ENCODE assay signal across 10 cellular contexts in genomic region chr3:18098960-18099587, GRCh38.
DNase-seq lines count a peak whose midpoint lies in the region; ATAC-seq and TF ChIP-seq lines count a peak whose summit lies in the region.
"Had no signal": no experiment of that assay in that cellular context is flagged by ENCODE, and none has a peak within 500 bp of the region (broad histone marks: within the 10 kb centered on the region; RNA-seq: fewer than 3 reads in every experiment).

No MANE protein-coding gene starts in this region.

- no peak for TF ChIP-seq CTCF in PC-3 (conservative IDR thresholded peaks at IDR 0.05; ENCODE audit: low read depth, low read length)
- TF ChIP-seq CTCF in endodermal cell (conservative IDR thresholded peaks at IDR 0.05) = no peak
- no peak for TF ChIP-seq CTCF in heart left ventricle (IDR thresholded peaks at IDR 0.05)

- H3K79me2 ChIP-seq in PC-3 (ENCODE audit: low read length) = no peaks in the 10 kb centered on the region

- no peaks in the 10 kb centered on the region for H3K27me3 Mint-ChIP-seq in endodermal cell (ENCODE audit: insufficient read depth)

- H3K27ac ChIP-seq in PC-3 (ENCODE audit: low read length) = peak overlapping the region; percentile 99
- no peak overlapping the region for H3K27ac ChIP-seq in endodermal cell (ENCODE audit: low read depth, low read length)
- no peak overlapping the region for H3K27ac ChIP-seq in heart left ventricle

- POLR2A ChIA-PET in PC-3 (lab: Charles Lee; ENCODE audit: unreplicated experiment) = interaction anchor here (0.6 kb wide), 1 partner anchor 289 kb away, joined by 6 read pairs; no protein-coding TSS in a partner anchor

- DNase-seq in NCI-H446 treated with DMSO at 0.1 percent for 48 hours (lab: John Stamatoyannopoulos, UW) = peak; percentile 1
- no peak for DNase-seq in NCI-H446 (lab: John Stamatoyannopoulos, UW)
- peak; percentile 99 for DNase-seq in PC-3
- peak; percentile 69 for DNase-seq in endodermal cell
- DNase-seq in stimulated activated CD4-positive, alpha-beta T cell treated with anti-CD3 and anti-CD28 coated beads, TNF-alpha, amount 100 ng/mL, for 24 hours (ENCODE audit: low read depth in 3 of 3) = peak; percentile 15 to 58 (median 19)
- DNase-seq in heart left ventricle = no peak
- DNase-seq: hypothalamus had no signal

- H3F3A ChIP-seq in PC-3 (ENCODE audit: low read length, unreplicated experiment) = peaks cover 16% of the 10 kb centered on the region

- no peak for TF ChIP-seq POLR2A in heart left ventricle (IDR thresholded peaks at IDR 0.05)

- BruUV-seq in PC-3 (replicated peaks; lab: Mats Ljungman, UMichigan) = no TSS peak

- ATAC-seq in PC-3 (peak; percentile 83), HG02885 (IDR thresholded peaks at IDR 0.05; ENCODE audit: poor library complexity, unreplicated experiment) (no peak), GM18909 (IDR thresholded peaks at IDR 0.05; ENCODE audit: poor library complexity, unreplicated experiment) (no peak), heart left ventricle (no peak)

- H3K9me3 ChIP-seq in PC-3 (ENCODE audit: low read length) (no peaks in the 10 kb centered on the region), endodermal cell (ENCODE audit: control insufficient read depth, low read length) (peaks cover 27% of the 10 kb centered on the region), heart left ventricle (peaks cover 0 to 13% (median 0%) of the 10 kb centered on the region in 12 donors)

- H3K9me2 ChIP-seq in PC-3 (replicated peaks; ENCODE audit: low read length) = no peaks in the 10 kb centered on the region

- H3K36me3 ChIP-seq in PC-3 (ENCODE audit: low read depth, low read length) (peaks cover 8% of the 10 kb centered on the region; the same call in 1 of the 2 replicates), endodermal cell (ENCODE audit: control insufficient read depth, insufficient read depth, low read length) (no peaks in the 10 kb centered on the region), heart left ventricle (no peaks in the 10 kb centered on the region)

- H3K27me3 ChIP-seq in PC-3 (ENCODE audit: low read length) (no peaks in the 10 kb centered on the region), endodermal cell (ENCODE audit: control insufficient read depth, insufficient read depth, low read length, poor library complexity, severe bottlenecking) (no peaks in the 10 kb centered on the region), heart left ventricle (no peaks in the 10 kb centered on the region)

- CTCF ChIA-PET in PC-3 (lab: Charles Lee) = interaction anchor here (0.6 to 1.3 kb wide), 2 partner anchors 196 to 205 kb away, joined by 3 to 4 read pairs; no protein-coding TSS in a partner anchor

- H3K4me3 Mint-ChIP-seq in endodermal cell = no peak overlapping the region
- H3K4me3 Mint-ChIP-seq: B cell had no signal

- H2AFZ ChIP-seq in PC-3 (ENCODE audit: low read length) = peak overlapping the region; percentile 79

- intact Hi-C loops in PC-3 (cut with micrococcal nuclease) (loop anchor here (1.0 to 10.0 kb wide), 8 partner anchors 25 to 354 kb away; partner anchors contain the start of gene TBC1D5), heart left ventricle (cut with DNase I) (no loop called here)

- WGBS in endodermal cell (ENCODE audit: insufficient coverage in 1 of 2, insufficient read length in 1 of 2), 2 experiments = 91 to 93% methylated on average over 4 to 6 of the region's 6 CpGs
- WGBS in heart left ventricle, 4 donors = 76 to 87% (median 80%) methylated on average over 6 of the region's 6 CpGs

- H3K9me3 Mint-ChIP-seq in endodermal cell = peaks cover 23% of the 10 kb centered on the region

- H3K4me2 ChIP-seq in PC-3 (ENCODE audit: low read length) = peak overlapping the region; percentile 77

- H4K20me1 ChIP-seq in PC-3 (ENCODE audit: low read length) = no peaks in the 10 kb centered on the region

- peaks cover 36% of the 10 kb centered on the region for H3K36me3 Mint-ChIP-seq in endodermal cell (ENCODE audit: low read depth)

- H3K9ac ChIP-seq in PC-3 (ENCODE audit: low read length) (peak overlapping the region; percentile 92), endodermal cell (ENCODE audit: extremely low read depth, low read length, poor library complexity, severe bottlenecking) (no peak overlapping the region)

- no peak overlapping the region for H3K27ac Mint-ChIP-seq in endodermal cell
- H3K27ac Mint-ChIP-seq: B cell had no signal

- H3K4me1 Mint-ChIP-seq in endodermal cell = no peaks in the 10 kb centered on the region
- H3K4me1 Mint-ChIP-seq: B cell had no signal

- H3K4me1 ChIP-seq in PC-3 (ENCODE audit: insufficient read depth, low read length) = peaks cover 43% of the 10 kb centered on the region
- no peaks in the 10 kb centered on the region for H3K4me1 ChIP-seq in endodermal cell (ENCODE audit: control insufficient read depth, insufficient read depth, low read length)
- H3K4me1 ChIP-seq in heart left ventricle = no peaks in the 10 kb centered on the region

- H3K4me3 ChIP-seq in PC-3 (ENCODE audit: low read length) = peak overlapping the region; percentile 41; the same call in 1 of the 2 replicates
- no peak overlapping the region for H3K4me3 ChIP-seq in endodermal cell (ENCODE audit: low read length)
- no peak overlapping the region for H3K4me3 ChIP-seq in heart left ventricle

Comparison
In these comparisons a context has a peak if more than half of its experiments do, and no peak if none do; other contexts are left out.
1. DNase-seq: peak in NCI-H446 treated with DMSO at 0.1 percent for 48 hours (single experiment), PC-3 (single experiment), endodermal cell (single experiment) and stimulated activated CD4-positive, alpha-beta T cell treated with anti-CD3 and anti-CD28 coated beads, TNF-alpha, amount 100 ng/mL, for 24 hours (3 of 3); none in NCI-H446 (0 of 2) and heart left ventricle (0 of 5).